ENCODE assay signal across 1 cellular context in genomic region chr2:235105821-235106359, GRCh38.
TF ChIP-seq lines count a peak whose summit lies in the region.

No MANE protein-coding gene starts in this region.

TF ChIP-seq in HepG2, 621 proteins besides CTCF, POLR2A, EP300 and RAD21 (continued from another document and continues in another):
- TF ChIP-seq GMEB1 (CRISPR knock-in tag; IDR thresholded peaks at IDR 0.05; ENCODE audit: borderline replicate concordance) = no peak; the same call in 1 of the 2 replicates
- TF ChIP-seq MTA1 (CRISPR knock-in tag; IDR thresholded peaks at IDR 0.05; ENCODE audit: borderline replicate concordance) = peak; percentile 69; the same call in 1 of the 2 replicates
- no peak for TF ChIP-seq TAF1 (CRISPR knock-in tag; IDR thresholded peaks at IDR 0.05)
- TF ChIP-seq HMGXB3 (CRISPR knock-in tag; IDR thresholded peaks at IDR 0.05; ENCODE audit: borderline replicate concordance) = no peak
- TF ChIP-seq SRSF9 (IDR thresholded peaks at IDR 0.05; ENCODE audit: borderline replicate concordance, insufficient read depth, low read depth, low read length, poor library complexity, severe bottlenecking) = no peak
- TF ChIP-seq MAZ (IDR thresholded peaks at IDR 0.05; ENCODE audit: borderline replicate concordance, low read depth, low read length) = no peak
- no peak for TF ChIP-seq MAZ (CRISPR knock-in tag; IDR thresholded peaks at IDR 0.05; ENCODE audit: low read depth)
- TF ChIP-seq GPN1 (CRISPR knock-in tag; IDR thresholded peaks at IDR 0.05; ENCODE audit: borderline replicate concordance) = no peak
- no peak; the same call in 1 of the 2 replicates for TF ChIP-seq SPEN (CRISPR knock-in tag; IDR thresholded peaks at IDR 0.05; ENCODE audit: low read depth)
- TF ChIP-seq KLF9 (CRISPR knock-in tag; IDR thresholded peaks at IDR 0.05; ENCODE audit: low read depth) = no peak
- TF ChIP-seq MYNN (CRISPR knock-in tag; IDR thresholded peaks at IDR 0.05; ENCODE audit: low read depth) = no peak
- no peak for TF ChIP-seq YEATS2 (CRISPR knock-in tag; IDR thresholded peaks at IDR 0.05; ENCODE audit: borderline replicate concordance)
- TF ChIP-seq ZNF781 (CRISPR knock-in tag; IDR thresholded peaks at IDR 0.05; ENCODE audit: borderline replicate concordance, not compliant biosample characterization) = no peak
- no peak for TF ChIP-seq PBX2 (CRISPR knock-in tag; IDR thresholded peaks at IDR 0.05)
- TF ChIP-seq BCLAF1 (IDR thresholded peaks at IDR 0.05) = no peak
- TF ChIP-seq ZNF431 (CRISPR knock-in tag; IDR thresholded peaks at IDR 0.05; ENCODE audit: borderline replicate concordance, low read depth) = no peak; the same call in 1 of the 2 replicates
- TF ChIP-seq HDAC1 (CRISPR knock-in tag; IDR thresholded peaks at IDR 0.05) = peak; percentile 68
- TF ChIP-seq ZNF33B (CRISPR knock-in tag; IDR thresholded peaks at IDR 0.05) = no peak
- no peak for TF ChIP-seq ZNF331 (CRISPR knock-in tag; IDR thresholded peaks at IDR 0.05)
- no peak for TF ChIP-seq U2AF1 (optimal IDR thresholded peaks at IDR 0.05; ENCODE audit: low read depth, low read length)
- peak; percentile 64; the same call in 1 of the 2 replicates for TF ChIP-seq HMG20A (CRISPR knock-in tag; IDR thresholded peaks at IDR 0.05; ENCODE audit: borderline replicate concordance)
- TF ChIP-seq CBX2 (IDR thresholded peaks at IDR 0.05; ENCODE audit: low read depth, low read length) = no peak
- TF ChIP-seq CBX2 (CRISPR knock-in tag; IDR thresholded peaks at IDR 0.05; ENCODE audit: low read depth) = no peak
- peak; percentile 28; the same call in 1 of the 2 replicates for TF ChIP-seq CREM (IDR thresholded peaks at IDR 0.05)
- TF ChIP-seq CREM (CRISPR knock-in tag; IDR thresholded peaks at IDR 0.05) = no peak
- no peak for TF ChIP-seq KDM5A (IDR thresholded peaks at IDR 0.05; ENCODE audit: borderline replicate concordance, low read length)
- no peak for TF ChIP-seq MTF2 (CRISPR knock-in tag; IDR thresholded peaks at IDR 0.05; ENCODE audit: borderline replicate concordance)
- 0 out of 2 replicates have a peak, but pooled peaks have one; percentile 42 for TF ChIP-seq ZNF619 (CRISPR knock-in tag; IDR thresholded peaks at IDR 0.05)
- no peak for TF ChIP-seq FOXM1 (CRISPR knock-in tag; IDR thresholded peaks at IDR 0.05)
- 0 out of 2 replicates have a peak, but pooled peaks have one; percentile 18 for TF ChIP-seq ZNF335 (CRISPR knock-in tag; IDR thresholded peaks at IDR 0.05)
- TF ChIP-seq SNAPC2 (CRISPR knock-in tag; IDR thresholded peaks at IDR 0.05) = no peak
- no peak for TF ChIP-seq PREB (CRISPR knock-in tag; IDR thresholded peaks at IDR 0.05)
- TF ChIP-seq THRA (CRISPR knock-in tag; IDR thresholded peaks at IDR 0.05; ENCODE audit: borderline replicate concordance) = no peak
- no peak for TF ChIP-seq ZNF253 (CRISPR knock-in tag; IDR thresholded peaks at IDR 0.05; ENCODE audit: borderline replicate concordance)
- TF ChIP-seq ZNF274 (CRISPR knock-in tag; IDR thresholded peaks at IDR 0.05) = 0 out of 2 replicates have a peak, but pooled peaks have one; percentile 54
- no peak for TF ChIP-seq CSRNP1 (CRISPR knock-in tag; IDR thresholded peaks at IDR 0.05)
- TF ChIP-seq HNRNPK (IDR thresholded peaks at IDR 0.05; ENCODE audit: low read depth, low read length, poor library complexity, severe bottlenecking) = no peak
- TF ChIP-seq CREB1 (IDR thresholded peaks at IDR 0.05) = peak; percentile 82
- TF ChIP-seq CREB1 (CRISPR knock-in tag; IDR thresholded peaks at IDR 0.05) = no peak; the same call in 1 of the 2 replicates
- TF ChIP-seq TBX2 (CRISPR knock-in tag; IDR thresholded peaks at IDR 0.05; ENCODE audit: borderline replicate concordance) = peak; percentile 84
- peak; percentile 27 for TF ChIP-seq XRCC5 (optimal IDR thresholded peaks at IDR 0.05; ENCODE audit: low read length)
- no peak for TF ChIP-seq BATF2 (CRISPR knock-in tag; IDR thresholded peaks at IDR 0.05)
- no peak for TF ChIP-seq ADNP (CRISPR knock-in tag; IDR thresholded peaks at IDR 0.05)
- 0 out of 2 replicates have a peak, but pooled peaks have one; percentile 25 for TF ChIP-seq BCL3 (CRISPR knock-in tag; IDR thresholded peaks at IDR 0.05)
- TF ChIP-seq TP53 (CRISPR knock-in tag; conservative IDR thresholded peaks at IDR 0.05) = no peak
